In genomic region chr7:36719233-36719632, GRCh38 we compare ENCODE assay signal across 29 cellular contexts. TPM values are rescaled to one million over a fixed set of nuclear protein-coding genes. Genes with fewer than 3 reads are reported as not detected.
DNase-seq lines count a peak whose midpoint lies in the region; ATAC-seq and TF ChIP-seq lines count a peak whose summit lies in the region.
"Had no signal": no experiment of that assay in that cellular context is flagged by ENCODE, and none has a peak within 500 bp of the region (broad histone marks: within the 10 kb centered on the region; RNA-seq: fewer than 3 reads in every experiment).

No MANE protein-coding gene starts in this region.

- H3K36me3 ChIP-seq in neutrophil (no peaks in the 10 kb centered on the region), PC-3 (ENCODE audit: low read depth, low read length) (no peaks in the 10 kb centered on the region)

- no peak overlapping the region for H3K9ac ChIP-seq in PC-3 (ENCODE audit: low read length)
- H3K9ac ChIP-seq: parathyroid adenoma had no signal

- H3K27ac ChIP-seq in neutrophil: peak overlapping the region; percentile 87
- no peak overlapping the region for H3K27ac ChIP-seq in PC-3 (ENCODE audit: low read length)
- H3K27ac ChIP-seq: parathyroid adenoma, testis had no signal

- no peak for DNase-seq in activated CD4-positive, alpha-beta T cell treated with anti-CD3 and anti-CD28 coated beads, Interleukin-2, amount 10 ng/mL, durations not matched to agents 24 days and 14 days
- DNase-seq in activated CD4-positive, alpha-beta T cell treated with anti-CD3 and anti-CD28 coated beads for 48 hours: no peak
- DNase-seq in NCI-H1105 treated with DMSO at 0.1 percent for 48 hours (lab: John Stamatoyannopoulos, UW) (peak; percentile 81), PC-3 (no peak), nucleus accumbens (lab: John Stamatoyannopoulos, UW) (no peak)
- no peak for DNase-seq in activated naive CD8-positive, alpha-beta T cell treated with anti-CD3 and anti-CD28 coated beads, Interleukin-2, amount 50 U/mL, for 24 hours
- DNase-seq: activated CD4-positive, alpha-beta T cell treated with anti-CD3 and anti-CD28 coated beads, Interleukin-2, amount 50 U/mL, for 1 hour; aorta; DMS 273 treated with DMSO at 0.1 percent for 48 hours; effector CD8-positive, alpha-beta T cell; EL; hypothalamus; left colon; mucosa of descending colon; NCI-H1092; NCI-H1930; NCI-H526; retina; testis had no signal

- H3K9me3 ChIP-seq in neutrophil: no peaks in the 10 kb centered on the region
- no peaks in the 10 kb centered on the region for H3K9me3 ChIP-seq in PC-3 (ENCODE audit: low read length)
- H3K9me3 ChIP-seq: mucosa of descending colon, testis had no signal

- TF ChIP-seq CTCF in neutrophil (IDR thresholded peaks at IDR 0.05): no peak
- no peak for TF ChIP-seq CTCF in PC-3 (conservative IDR thresholded peaks at IDR 0.05; ENCODE audit: low read depth, low read length)

- H3K27me3 Mint-ChIP-seq in activated CD4-positive, alpha-beta T cell treated with anti-CD3 and anti-CD28 coated beads, Interleukin-2, amount 10 ng/mL, durations not matched to agents 24 days and 14 days: no peaks in the 10 kb centered on the region
- H3K27me3 Mint-ChIP-seq in activated naive CD8-positive, alpha-beta T cell treated with anti-CD3 and anti-CD28 coated beads, Interleukin-2, amount 50 U/mL, for 24 hours: no peaks in the 10 kb centered on the region
- H3K27me3 Mint-ChIP-seq: activated naive CD4-positive, alpha-beta T cell treated with anti-CD3 and anti-CD28 coated beads, Interleukin-2, amount 50 U/mL, for 24 hours; stimulated activated naive CD8-positive, alpha-beta T cell treated with anti-CD3 and anti-CD28 coated beads, Interleukin-15, Interleukin-2, amounts not matched to agents 100 ng/mL and 50 ng/mL, for 24 hours had no signal

- peak overlapping the region; percentile 27 for H3K27ac Mint-ChIP-seq in activated CD4-positive, alpha-beta T cell treated with anti-CD3 and anti-CD28 coated beads, Interleukin-2, amount 10 ng/mL, durations not matched to agents 24 days and 14 days
- peak overlapping the region; percentile 52 for H3K27ac Mint-ChIP-seq in activated naive CD8-positive, alpha-beta T cell treated with anti-CD3 and anti-CD28 coated beads, Interleukin-2, amount 50 U/mL, for 24 hours
- H3K27ac Mint-ChIP-seq: stimulated activated naive CD8-positive, alpha-beta T cell treated with anti-CD3 and anti-CD28 coated beads, Interleukin-15, Interleukin-2, amounts not matched to agents 100 ng/mL and 50 ng/mL, for 24 hours had no signal

- no peak overlapping the region for H3K4me2 ChIP-seq in PC-3 (ENCODE audit: low read length)

- H3K4me3 ChIP-seq in neutrophil (ENCODE audit: low read depth in 1 of 2, low read length in 1 of 2) (no peak overlapping the region), PC-3 (ENCODE audit: low read length) (no peak overlapping the region)
- H3K4me3 ChIP-seq: mucosa of descending colon, skin epidermis, testis had no signal

- no peak overlapping the region for H3K4me3 Mint-ChIP-seq in activated CD4-positive, alpha-beta T cell treated with anti-CD3 and anti-CD28 coated beads, Interleukin-2, amount 10 ng/mL, durations not matched to agents 24 days and 14 days
- H3K4me3 Mint-ChIP-seq in activated naive CD8-positive, alpha-beta T cell treated with anti-CD3 and anti-CD28 coated beads, Interleukin-2, amount 50 U/mL, for 24 hours: peak overlapping the region; percentile 37
- H3K4me3 Mint-ChIP-seq: activated naive CD4-positive, alpha-beta T cell treated with anti-CD3 and anti-CD28 coated beads, Interleukin-2, amount 50 U/mL, for 24 hours; neural crest cell had no signal

- CTCF ChIA-PET in PC-3 (lab: Charles Lee): no interaction called here

- POLR2A ChIA-PET in PC-3 (lab: Charles Lee; ENCODE audit: unreplicated experiment): no interaction called here

- H3K4me1 ChIP-seq in neutrophil (ENCODE audit: control insufficient read depth in 1 of 2, insufficient read depth in 1 of 2, low read depth in 1 of 2, low read length in 1 of 2) (peaks cover 56% of the 10 kb centered on the region in 2 experiments), PC-3 (ENCODE audit: insufficient read depth, low read length) (no peaks in the 10 kb centered on the region)
- H3K4me1 ChIP-seq: parathyroid adenoma, testis had no signal

- peaks cover 7% of the 10 kb centered on the region for H3K9me3 Mint-ChIP-seq in activated CD4-positive, alpha-beta T cell treated with anti-CD3 and anti-CD28 coated beads, Interleukin-2, amount 10 ng/mL, durations not matched to agents 24 days and 14 days
- peaks cover 7% of the 10 kb centered on the region for H3K9me3 Mint-ChIP-seq in activated naive CD8-positive, alpha-beta T cell treated with anti-CD3 and anti-CD28 coated beads, Interleukin-2, amount 50 U/mL, for 24 hours
- H3K9me3 Mint-ChIP-seq: activated naive CD4-positive, alpha-beta T cell treated with anti-CD3 and anti-CD28 coated beads, Interleukin-2, amount 50 U/mL, for 24 hours had no signal

- peaks cover 41% of the 10 kb centered on the region for H3K36me3 Mint-ChIP-seq in activated CD4-positive, alpha-beta T cell treated with anti-CD3 and anti-CD28 coated beads, Interleukin-2, amount 10 ng/mL, durations not matched to agents 24 days and 14 days (ENCODE audit: low read depth)
- H3K36me3 Mint-ChIP-seq in activated naive CD8-positive, alpha-beta T cell treated with anti-CD3 and anti-CD28 coated beads, Interleukin-2, amount 50 U/mL, for 24 hours (ENCODE audit: low read depth): peaks cover 11% of the 10 kb centered on the region

- no peaks in the 10 kb centered on the region for H3F3A ChIP-seq in PC-3 (ENCODE audit: low read length, unreplicated experiment)

- no peak overlapping the region for H2AFZ ChIP-seq in PC-3 (ENCODE audit: low read length)
- H2AFZ ChIP-seq: parathyroid adenoma had no signal

- H4K20me1 ChIP-seq in PC-3 (ENCODE audit: low read length): no peaks in the 10 kb centered on the region

- H3K79me2 ChIP-seq in PC-3 (ENCODE audit: low read length): no peaks in the 10 kb centered on the region
- H3K79me2 ChIP-seq: parathyroid adenoma had no signal

- no TSS peak for BruUV-seq in PC-3 (replicated peaks; lab: Mats Ljungman, UMichigan)

- no peak for ATAC-seq in activated naive CD8-positive, alpha-beta T cell treated with anti-CD3 and anti-CD28 coated beads, Interleukin-2, amount 50 U/mL, for 24 hours
- ATAC-seq in GM21367 (IDR thresholded peaks at IDR 0.05; ENCODE audit: unreplicated experiment): no peak
- ATAC-seq in PC-3: no peak
- ATAC-seq: left colon, mucosa of descending colon, Right ventricle myocardium inferior had no signal

- peaks cover 42% of the 10 kb centered on the region for H3K4me1 Mint-ChIP-seq in activated CD4-positive, alpha-beta T cell treated with anti-CD3 and anti-CD28 coated beads, Interleukin-2, amount 10 ng/mL, durations not matched to agents 24 days and 14 days
- H3K4me1 Mint-ChIP-seq in activated naive CD8-positive, alpha-beta T cell treated with anti-CD3 and anti-CD28 coated beads, Interleukin-2, amount 50 U/mL, for 24 hours: peaks cover 57% of the 10 kb centered on the region

- intact Hi-C loops in activated CD4-positive, alpha-beta T cell treated with anti-CD3 and anti-CD28 coated beads, Interleukin-2, amount 10 ng/mL, durations not matched to agents 24 days and 14 days (cut with micrococcal nuclease): no loop called here
- intact Hi-C loops in PC-3 (cut with micrococcal nuclease): no loop called here

- H3K9me2 ChIP-seq in PC-3 (replicated peaks; ENCODE audit: low read length): no peaks in the 10 kb centered on the region

- H3K27me3 ChIP-seq in neutrophil (no peaks in the 10 kb centered on the region), PC-3 (ENCODE audit: low read length) (peaks cover 23% of the 10 kb centered on the region)
- H3K27me3 ChIP-seq: testis had no signal

RNA-seq across cellular contexts. Expression of gene AOAH, which starts 5.1 kb away (rescaled TPM):
- total RNA-seq in activated CD4-positive, alpha-beta T cell treated with anti-CD3 and anti-CD28 coated beads, Interleukin-2, amount 10 ng/mL, durations not matched to agents 24 days and 14 days: 17.6 and 17.8 TPM in 2 replicates
- not detected in 2 replicates for total RNA-seq in PC-3 (2014; rRNA removed)
- total RNA-seq: bronchial epithelial cell, lung microvascular endothelial cell, neural crest cell had no signal

Comparison
In these comparisons a context has a peak if more than half of its experiments do, and no peak if none do; other contexts are left out.
1. RNA of gene AOAH, which starts 5.1 kb away (total RNA-seq): 17.6 to 17.8 TPM in activated CD4-positive, alpha-beta T cell treated with anti-CD3 and anti-CD28 coated beads, Interleukin-2, amount 10 ng/mL, durations not matched to agents 24 days and 14 days; not detected in PC-3; every median in the first group is over 10 times any median in the second.